1 cellular context compared by ENCODE assay signal in the genomic region with DNA sequence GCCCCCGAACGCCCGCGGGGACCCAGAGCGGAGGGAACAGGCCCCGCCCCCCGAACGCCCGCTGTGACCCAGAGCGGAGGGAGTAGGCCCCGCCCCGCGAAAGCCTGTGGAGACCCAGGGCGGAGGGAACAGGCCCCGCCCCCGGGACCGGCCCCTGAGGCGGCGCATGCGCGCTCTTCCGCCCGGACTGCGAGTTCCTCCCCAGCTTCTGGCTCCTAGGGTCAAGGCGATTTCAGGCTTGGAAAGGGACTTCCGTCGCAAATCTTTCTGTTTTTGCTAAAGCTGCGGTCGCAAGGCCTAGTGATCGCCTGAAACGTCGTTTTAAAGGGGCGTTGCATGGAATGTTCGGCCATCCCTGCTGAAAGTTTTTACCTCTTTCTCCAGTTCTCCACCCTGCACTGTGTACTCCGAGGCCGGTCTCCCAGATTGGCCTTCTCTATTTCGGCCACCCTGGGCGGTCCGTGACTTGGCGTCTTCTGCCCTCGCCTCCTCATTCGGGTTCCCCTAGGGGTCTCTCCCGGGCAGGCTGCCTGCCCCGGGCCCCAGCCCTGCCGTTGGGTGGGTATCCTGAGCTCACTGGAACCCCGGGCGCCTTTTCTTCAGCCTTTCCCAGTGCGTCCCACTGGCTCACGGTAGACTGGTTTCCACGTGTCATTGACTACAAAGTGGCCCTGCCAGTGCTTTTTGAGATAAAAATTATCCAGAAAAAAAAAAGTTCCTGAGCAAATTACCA.
TF ChIP-seq lines count a peak whose summit lies in the region.

No MANE protein-coding gene starts in this region.

TF ChIP-seq in H1, 55 proteins besides CTCF, POLR2A, EP300 and RAD21 (continued from another document):
- TF ChIP-seq TAF1 (IDR thresholded peaks at IDR 0.05; ENCODE audit: low read depth, low read length) (peak; percentile 82), EZH2 (IDR thresholded peaks at IDR 0.05; ENCODE audit: low read depth, low read length, severe bottlenecking) (no peak), TEAD4 (IDR thresholded peaks at IDR 0.05; ENCODE audit: low read depth, low read length) (no peak), SRF (IDR thresholded peaks at IDR 0.05; ENCODE audit: low read depth, low read length) (no peak), HDAC6 (IDR thresholded peaks at IDR 0.05; ENCODE audit: low read depth, low read length) (no peak), SP4 (IDR thresholded peaks at IDR 0.05; ENCODE audit: low read length) (0 out of 2 replicates have a peak, but pooled peaks have one; percentile 57), POU5F1 (IDR thresholded peaks at IDR 0.05; ENCODE audit: low read depth, low read length) (no peak), RXRA (IDR thresholded peaks at IDR 0.05; ENCODE audit: insufficient read depth, low read depth, low read length) (no peak), JUN (IDR thresholded peaks at IDR 0.05; ENCODE audit: low read depth, low read length) (no peak), SIN3A (conservative IDR thresholded peaks at IDR 0.05 in 1 of 2, IDR thresholded peaks at IDR 0.05 in 1 of 2; ENCODE audit: low read depth in 1 of 2, low read length in 2 of 2) (no peak; a peak in 1 of 4 replicates), HDAC2 (IDR thresholded peaks at IDR 0.05; ENCODE audit: borderline replicate concordance in 1 of 2, low read depth in 2 of 2, low read length in 2 of 2) (no peak), MAFK (IDR thresholded peaks at IDR 0.05; ENCODE audit: low read depth, low read length) (peak; percentile 6; the same call in 1 of the 2 replicates), SUZ12 (IDR thresholded peaks at IDR 0.05; ENCODE audit: low read length) (no peak), CREB1 (IDR thresholded peaks at IDR 0.05) (peak; percentile 70; the same call in 1 of the 2 replicates), KDM4A (IDR thresholded peaks at IDR 0.05; ENCODE audit: low read depth, low read length, severe bottlenecking) (no peak), TCF12 (IDR thresholded peaks at IDR 0.05; ENCODE audit: low read depth, low read length) (no peak), TAF7 (optimal IDR thresholded peaks at IDR 0.05; ENCODE audit: borderline replicate concordance, low read depth, low read length) (peak; percentile 55), SP2 (IDR thresholded peaks at IDR 0.05; ENCODE audit: low read length) (no peak), ASH2L (IDR thresholded peaks at IDR 0.05; ENCODE audit: low read length) (no peak), NRF1 (IDR thresholded peaks at IDR 0.05; ENCODE audit: low read depth, low read length) (peak; percentile 71), EGR1 (IDR thresholded peaks at IDR 0.05; ENCODE audit: borderline replicate concordance, low read depth, low read length) (0 out of 2 replicates have a peak, but pooled peaks have one; percentile 4), BACH1 (IDR thresholded peaks at IDR 0.05; ENCODE audit: low read length) (no peak), TBP (IDR thresholded peaks at IDR 0.05; ENCODE audit: low read depth, low read length) (peak; percentile 77), FOSL1 (IDR thresholded peaks at IDR 0.05; ENCODE audit: insufficient read depth, low read depth, low read length) (no peak), RBBP5 (IDR thresholded peaks at IDR 0.05; ENCODE audit: borderline replicate concordance, low read depth, low read length) (no peak), POLR2AphosphoS5 (IDR thresholded peaks at IDR 0.05; ENCODE audit: low read depth, low read length) (peak; percentile 78)
- TF ChIP-seq, protein P1, sequence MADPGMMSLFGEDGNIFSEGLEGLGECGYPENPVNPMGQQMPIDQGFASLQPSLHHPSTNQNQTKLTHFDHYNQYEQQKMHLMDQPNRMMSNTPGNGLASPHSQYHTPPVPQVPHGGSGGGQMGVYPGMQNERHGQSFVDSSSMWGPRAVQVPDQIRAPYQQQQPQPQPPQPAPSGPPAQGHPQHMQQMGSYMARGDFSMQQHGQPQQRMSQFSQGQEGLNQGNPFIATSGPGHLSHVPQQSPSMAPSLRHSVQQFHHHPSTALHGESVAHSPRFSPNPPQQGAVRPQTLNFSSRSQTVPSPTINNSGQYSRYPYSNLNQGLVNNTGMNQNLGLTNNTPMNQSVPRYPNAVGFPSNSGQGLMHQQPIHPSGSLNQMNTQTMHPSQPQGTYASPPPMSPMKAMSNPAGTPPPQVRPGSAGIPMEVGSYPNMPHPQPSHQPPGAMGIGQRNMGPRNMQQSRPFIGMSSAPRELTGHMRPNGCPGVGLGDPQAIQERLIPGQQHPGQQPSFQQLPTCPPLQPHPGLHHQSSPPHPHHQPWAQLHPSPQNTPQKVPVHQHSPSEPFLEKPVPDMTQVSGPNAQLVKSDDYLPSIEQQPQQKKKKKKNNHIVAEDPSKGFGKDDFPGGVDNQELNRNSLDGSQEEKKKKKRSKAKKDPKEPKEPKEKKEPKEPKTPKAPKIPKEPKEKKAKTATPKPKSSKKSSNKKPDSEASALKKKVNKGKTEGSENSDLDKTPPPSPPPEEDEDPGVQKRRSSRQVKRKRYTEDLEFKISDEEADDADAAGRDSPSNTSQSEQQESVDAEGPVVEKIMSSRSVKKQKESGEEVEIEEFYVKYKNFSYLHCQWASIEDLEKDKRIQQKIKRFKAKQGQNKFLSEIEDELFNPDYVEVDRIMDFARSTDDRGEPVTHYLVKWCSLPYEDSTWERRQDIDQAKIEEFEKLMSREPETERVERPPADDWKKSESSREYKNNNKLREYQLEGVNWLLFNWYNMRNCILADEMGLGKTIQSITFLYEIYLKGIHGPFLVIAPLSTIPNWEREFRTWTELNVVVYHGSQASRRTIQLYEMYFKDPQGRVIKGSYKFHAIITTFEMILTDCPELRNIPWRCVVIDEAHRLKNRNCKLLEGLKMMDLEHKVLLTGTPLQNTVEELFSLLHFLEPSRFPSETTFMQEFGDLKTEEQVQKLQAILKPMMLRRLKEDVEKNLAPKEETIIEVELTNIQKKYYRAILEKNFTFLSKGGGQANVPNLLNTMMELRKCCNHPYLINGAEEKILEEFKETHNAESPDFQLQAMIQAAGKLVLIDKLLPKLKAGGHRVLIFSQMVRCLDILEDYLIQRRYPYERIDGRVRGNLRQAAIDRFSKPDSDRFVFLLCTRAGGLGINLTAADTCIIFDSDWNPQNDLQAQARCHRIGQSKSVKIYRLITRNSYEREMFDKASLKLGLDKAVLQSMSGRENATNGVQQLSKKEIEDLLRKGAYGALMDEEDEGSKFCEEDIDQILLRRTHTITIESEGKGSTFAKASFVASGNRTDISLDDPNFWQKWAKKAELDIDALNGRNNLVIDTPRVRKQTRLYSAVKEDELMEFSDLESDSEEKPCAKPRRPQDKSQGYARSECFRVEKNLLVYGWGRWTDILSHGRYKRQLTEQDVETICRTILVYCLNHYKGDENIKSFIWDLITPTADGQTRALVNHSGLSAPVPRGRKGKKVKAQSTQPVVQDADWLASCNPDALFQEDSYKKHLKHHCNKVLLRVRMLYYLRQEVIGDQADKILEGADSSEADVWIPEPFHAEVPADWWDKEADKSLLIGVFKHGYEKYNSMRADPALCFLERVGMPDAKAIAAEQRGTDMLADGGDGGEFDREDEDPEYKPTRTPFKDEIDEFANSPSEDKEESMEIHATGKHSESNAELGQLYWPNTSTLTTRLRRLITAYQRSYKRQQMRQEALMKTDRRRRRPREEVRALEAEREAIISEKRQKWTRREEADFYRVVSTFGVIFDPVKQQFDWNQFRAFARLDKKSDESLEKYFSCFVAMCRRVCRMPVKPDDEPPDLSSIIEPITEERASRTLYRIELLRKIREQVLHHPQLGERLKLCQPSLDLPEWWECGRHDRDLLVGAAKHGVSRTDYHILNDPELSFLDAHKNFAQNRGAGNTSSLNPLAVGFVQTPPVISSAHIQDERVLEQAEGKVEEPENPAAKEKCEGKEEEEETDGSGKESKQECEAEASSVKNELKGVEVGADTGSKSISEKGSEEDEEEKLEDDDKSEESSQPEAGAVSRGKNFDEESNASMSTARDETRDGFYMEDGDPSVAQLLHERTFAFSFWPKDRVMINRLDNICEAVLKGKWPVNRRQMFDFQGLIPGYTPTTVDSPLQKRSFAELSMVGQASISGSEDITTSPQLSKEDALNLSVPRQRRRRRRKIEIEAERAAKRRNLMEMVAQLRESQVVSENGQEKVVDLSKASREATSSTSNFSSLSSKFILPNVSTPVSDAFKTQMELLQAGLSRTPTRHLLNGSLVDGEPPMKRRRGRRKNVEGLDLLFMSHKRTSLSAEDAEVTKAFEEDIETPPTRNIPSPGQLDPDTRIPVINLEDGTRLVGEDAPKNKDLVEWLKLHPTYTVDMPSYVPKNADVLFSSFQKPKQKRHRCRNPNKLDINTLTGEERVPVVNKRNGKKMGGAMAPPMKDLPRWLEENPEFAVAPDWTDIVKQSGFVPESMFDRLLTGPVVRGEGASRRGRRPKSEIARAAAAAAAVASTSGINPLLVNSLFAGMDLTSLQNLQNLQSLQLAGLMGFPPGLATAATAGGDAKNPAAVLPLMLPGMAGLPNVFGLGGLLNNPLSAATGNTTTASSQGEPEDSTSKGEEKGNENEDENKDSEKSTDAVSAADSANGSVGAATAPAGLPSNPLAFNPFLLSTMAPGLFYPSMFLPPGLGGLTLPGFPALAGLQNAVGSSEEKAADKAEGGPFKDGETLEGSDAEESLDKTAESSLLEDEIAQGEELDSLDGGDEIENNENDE (IDR thresholded peaks at IDR 0.05; ENCODE audit: insufficient replicate concordance, low read length): no peak
- TF ChIP-seq, protein P2, sequence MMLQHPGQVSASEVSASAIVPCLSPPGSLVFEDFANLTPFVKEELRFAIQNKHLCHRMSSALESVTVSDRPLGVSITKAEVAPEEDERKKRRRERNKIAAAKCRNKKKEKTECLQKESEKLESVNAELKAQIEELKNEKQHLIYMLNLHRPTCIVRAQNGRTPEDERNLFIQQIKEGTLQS (IDR thresholded peaks at IDR 0.05; ENCODE audit: insufficient read depth, low read depth, low read length): no peak
- TF ChIP-seq, protein P3, sequence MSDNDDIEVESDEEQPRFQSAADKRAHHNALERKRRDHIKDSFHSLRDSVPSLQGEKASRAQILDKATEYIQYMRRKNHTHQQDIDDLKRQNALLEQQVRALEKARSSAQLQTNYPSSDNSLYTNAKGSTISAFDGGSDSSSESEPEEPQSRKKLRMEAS (IDR thresholded peaks at IDR 0.05): no peak
TF ChIP-seq in H1: peak in this region for 11.
